8 cellular contexts compared by ENCODE assay signal in genomic region chr6:111683749-111684267, GRCh38.
DNase-seq lines count a peak whose midpoint lies in the region; ATAC-seq and TF ChIP-seq lines count a peak whose summit lies in the region.

No MANE protein-coding gene starts in this region.

- dilution Hi-C loops in mammary epithelial cell (cut with HindIII; ENCODE audit: low sequenced_read_pairs), result no loop called here

- intact Hi-C loops in MCF 10A (cut with micrococcal nuclease), result no loop called here
- intact Hi-C loops in mammary epithelial cell (cut with micrococcal nuclease), result no loop called here
- intact Hi-C loops in aorta (cut with DNase I), result loop anchor here in 1 of 2 donors (5.0 kb wide), 1 partner anchor 77 kb away; the partner anchor contains the start of gene TRAF3IP2

- no peaks in the 10 kb centered on the region for H3K36me3 Mint-ChIP-seq in MCF 10A (ENCODE audit: insufficient read depth, unreplicated experiment)
- peaks cover 79% of the 10 kb centered on the region for H3K36me3 Mint-ChIP-seq in effector memory CD8-positive, alpha-beta T cell (ENCODE audit: insufficient read depth)
- H3K36me3 Mint-ChIP-seq in naive thymus-derived CD8-positive, alpha-beta T cell, result peaks cover 0 to 88% (median 36%) of the 10 kb centered on the region in 3 donors

- no peaks in the 10 kb centered on the region for H3K9me3 Mint-ChIP-seq in MCF 10A (ENCODE audit: unreplicated experiment)
- H3K9me3 Mint-ChIP-seq in effector memory CD8-positive, alpha-beta T cell, result no peaks in the 10 kb centered on the region
- H3K9me3 Mint-ChIP-seq in naive thymus-derived CD8-positive, alpha-beta T cell, result no peaks in the 10 kb centered on the region

- H3K4me3 Mint-ChIP-seq in MCF 10A (ENCODE audit: unreplicated experiment), result no peak overlapping the region
- peak overlapping the region; percentile 66 to 73 for H3K4me3 Mint-ChIP-seq in effector memory CD8-positive, alpha-beta T cell
- H3K4me3 Mint-ChIP-seq in naive thymus-derived CD8-positive, alpha-beta T cell, result peak overlapping the region; percentile 8 to 80 (median 58)

- no peaks in the 10 kb centered on the region for H3K79me2 ChIP-seq in mammary epithelial cell (ENCODE audit: insufficient read depth, low read length)

- in situ Hi-C loops in mammary epithelial cell (cut with MboI; ENCODE audit: low sequenced_read_pairs in 2 of 2), result no loop called here

- CTCF ChIA-PET in MCF 10A (lab: Yijun Ruan, JAX), result no interaction called here
- CTCF ChIA-PET in mammary epithelial cell (lab: Charles Lee; ENCODE audit: low non-redundant PET), result interaction anchor here (0.6 kb wide), 1 partner anchor 425 kb away, joined by 4 read pairs; no protein-coding TSS in a partner anchor

- DNase-seq in MCF 10A (ENCODE audit: unreplicated experiment) (peak; percentile 47), mammary epithelial cell (no peak), aorta (peak in 1 of 2 donors; percentile 59), NCI-H1436 (lab: John Stamatoyannopoulos, UW) (no peak)
- DNase-seq in effector memory CD8-positive, alpha-beta T cell, result no peak
- DNase-seq in naive thymus-derived CD8-positive, alpha-beta T cell, result no peak
- DNase-seq in NK-92 treated with Interleukin-12 subunit alpha and Interleukin-12 subunit beta, amount 100 ng/mL, for 24 hours (lab: John Stamatoyannopoulos, UW), result no peak

- TF ChIP-seq CTCF in MCF 10A (IDR thresholded peaks at IDR 0.05; ENCODE audit: unreplicated experiment), result no peak
- TF ChIP-seq CTCF in mammary epithelial cell (conservative IDR thresholded peaks at IDR 0.05 in 1 of 2, IDR thresholded peaks at IDR 0.05 in 1 of 2; ENCODE audit: extremely low read depth in 1 of 2, insufficient read depth in 1 of 2, low read depth in 1 of 2, low read length in 2 of 2), result no peak

- H3K27ac ChIP-seq in mammary epithelial cell (ENCODE audit: insufficient read depth, low read depth, low read length) (no peak overlapping the region), aorta (ENCODE audit: low read depth in 1 of 2, low read length in 2 of 2) (peak overlapping the region; percentile 12 to 61)

- no peak overlapping the region for H3K27ac Mint-ChIP-seq in MCF 10A (ENCODE audit: low read depth, unreplicated experiment)
- peak overlapping the region; percentile 84 to 95 for H3K27ac Mint-ChIP-seq in effector memory CD8-positive, alpha-beta T cell
- H3K27ac Mint-ChIP-seq in naive thymus-derived CD8-positive, alpha-beta T cell, result peak overlapping the region; percentile 64 to 90 (median 82)

- H3K4me1 ChIP-seq in mammary epithelial cell (ENCODE audit: insufficient read depth, low read length) (no peaks in the 10 kb centered on the region), aorta (ENCODE audit: control insufficient read depth in 1 of 2, insufficient read depth in 2 of 2, low read length in 2 of 2) (peaks cover 3 to 11% of the 10 kb centered on the region in 2 donors)

- no peaks in the 10 kb centered on the region for H3K4me1 Mint-ChIP-seq in MCF 10A (ENCODE audit: insufficient read depth, unreplicated experiment)
- H3K4me1 Mint-ChIP-seq in effector memory CD8-positive, alpha-beta T cell (ENCODE audit: low read depth in 2 of 2), result peaks cover 62 to 73% of the 10 kb centered on the region in 2 donors
- peaks cover 44 to 83% (median 67%) of the 10 kb centered on the region in 4 donors for H3K4me1 Mint-ChIP-seq in naive thymus-derived CD8-positive, alpha-beta T cell

- no peaks in the 10 kb centered on the region for H4K20me1 ChIP-seq in mammary epithelial cell (ENCODE audit: insufficient read depth, low read length)

- peaks cover 5% of the 10 kb centered on the region for H3K36me3 ChIP-seq in mammary epithelial cell (ENCODE audit: insufficient read depth, low read length)
- no peaks in the 10 kb centered on the region for H3K36me3 ChIP-seq in aorta (ENCODE audit: control insufficient read depth in 1 of 2, insufficient read depth in 2 of 2, low read length in 1 of 2)

- no peak overlapping the region for H2AFZ ChIP-seq in mammary epithelial cell (ENCODE audit: low read depth, low read length)

- no peak overlapping the region for H3K4me3 ChIP-seq in mammary epithelial cell (replicated peaks in 1 of 3; ENCODE audit: insufficient read depth in 1 of 3, low read depth in 2 of 3, low read length in 3 of 3)
- no peak overlapping the region for H3K4me3 ChIP-seq in aorta (ENCODE audit: low read length in 2 of 2)

- H3K27me3 Mint-ChIP-seq in MCF 10A (ENCODE audit: insufficient read depth, unreplicated experiment), result no peaks in the 10 kb centered on the region
- no peaks in the 10 kb centered on the region for H3K27me3 Mint-ChIP-seq in effector memory CD8-positive, alpha-beta T cell
- H3K27me3 Mint-ChIP-seq in naive thymus-derived CD8-positive, alpha-beta T cell, result no peaks in the 10 kb centered on the region

- H3K27me3 ChIP-seq in mammary epithelial cell (ENCODE audit: insufficient read depth, low read length) (no peaks in the 10 kb centered on the region), aorta (ENCODE audit: control insufficient read depth in 1 of 2, insufficient read depth in 2 of 2, low read length in 1 of 2) (no peaks in the 10 kb centered on the region)

- no TSS peak for BruUV-seq in MCF 10A (replicated peaks; lab: Mats Ljungman, UMichigan)
- BruUV-seq in mammary epithelial cell (replicated peaks; lab: Mats Ljungman, UMichigan), result no TSS peak

- H3K9me3 ChIP-seq in mammary epithelial cell (replicated peaks; ENCODE audit: insufficient read depth, low read length) (no peaks in the 10 kb centered on the region), aorta (ENCODE audit: control insufficient read depth, low read length) (no peaks in the 10 kb centered on the region)

- no peak overlapping the region for H3K4me2 ChIP-seq in mammary epithelial cell (ENCODE audit: insufficient read depth, low read depth, low read length)

- ATAC-seq in effector memory CD8-positive, alpha-beta T cell (replicated peaks), result peak; percentile 79
- peak in 1 of 2 donors; percentile 46 for ATAC-seq in naive thymus-derived CD8-positive, alpha-beta T cell
- ATAC-seq in aorta (ENCODE audit: low FRiP score) (peak; percentile 73), HG02759 (IDR thresholded peaks at IDR 0.05; ENCODE audit: unreplicated experiment) (no peak)

- POLR2A ChIA-PET in MCF 10A (lab: Yijun Ruan, JAX), result no interaction called here
- POLR2A ChIA-PET in naive thymus-derived CD8-positive, alpha-beta T cell (lab: Charles Lee), result interaction anchor here (0.8 kb wide), 1 partner anchor 9 kb away, joined by 3 read pairs; no protein-coding TSS in a partner anchor

- WGBS in mammary epithelial cell (ENCODE audit: low coverage, missing lambda C conversion rate), result 54% methylated on average over 5 of the region's 5 CpGs
- WGBS in aorta, 2 donors, result 21% methylated on average over 5 of the region's 5 CpGs

- H3K9ac ChIP-seq in mammary epithelial cell (ENCODE audit: insufficient read depth, low read length), result no peak overlapping the region
